ENCODE assay signal across 8 cellular contexts in genomic region chr7:105388373-105389089, GRCh38. TPM values are rescaled to one million over a fixed set of nuclear protein-coding genes. Genes with fewer than 3 reads are reported as not detected.
DNase-seq lines count a peak whose midpoint lies in the region; ATAC-seq lines count a peak whose summit lies in the region.

TSS of gene SRPK2 (minus strand) at chr7:105388921.

- H3K9me3 ChIP-seq in mononuclear cell (ENCODE audit: low read depth, low read length): no peaks in the 10 kb centered on the region

- in situ Hi-C loops in endometrial microvascular endothelial cells (cut with HindIII; ENCODE audit: inconsistent ontology term, low pct_unique_long_range_greater_than_20kb, low sequenced_read_pairs): no loop called here

- peak; percentile 65 for ATAC-seq in GM18520 (IDR thresholded peaks at IDR 0.05; ENCODE audit: unreplicated experiment)
- ATAC-seq in HG03095 (IDR thresholded peaks at IDR 0.05; ENCODE audit: unreplicated experiment): peak; percentile 76

- H3K4me1 ChIP-seq in mononuclear cell (ENCODE audit: insufficient read depth, low read length): peaks cover 9% of the 10 kb centered on the region

- peak; percentile 95 for DNase-seq in AG08396 (ENCODE audit: low spot score)
- peak; percentile 91 for DNase-seq in NCI-H69 (lab: John Stamatoyannopoulos, UW)
- DNase-seq in activated CD8-positive, alpha-beta memory T cell treated with anti-CD3 and anti-CD28 coated beads, Interleukin-2, amount 50 U/mL, for 24 hours (ENCODE audit: extremely low read depth): peak; percentile 47
- peak; percentile 51 to 54 for DNase-seq in stimulated activated CD8-positive, alpha-beta memory T cell treated with anti-CD3 and anti-CD28 coated beads, Interleukin-2, amount 100 ng/mL, for 1 hour (ENCODE audit: low read depth in 2 of 2)

- H3K4me3 ChIP-seq in mononuclear cell (ENCODE audit: low read length): peak within 1 kb of the TSS; percentile 80

- no peaks in the 10 kb centered on the region for H3K27me3 ChIP-seq in mononuclear cell (ENCODE audit: insufficient read depth, low read length)

RNA-seq across cellular contexts. Expression of gene SRPK2, which starts in this region (rescaled TPM):
- total RNA-seq in endometrial microvascular endothelial cells (ENCODE audit: inconsistent ontology term) (32.5 TPM), mononuclear cell (41.9 TPM)

Comparison
In these comparisons a context has a peak if more than half of its experiments do, and no peak if none do; other contexts are left out.
1. Peak in every context shown above with its lines: DNase-seq, ATAC-seq and H3K4me3 ChIP-seq.